8 cellular contexts compared by ENCODE assay signal in genomic region chr2:159098815-159099455, GRCh38.
DNase-seq lines count a peak whose midpoint lies in the region; ATAC-seq, FAIRE-seq and TF ChIP-seq lines count a peak whose summit lies in the region.

No MANE protein-coding gene starts in this region.

- no peak for TF ChIP-seq RAD21 in HepG2 (CRISPR knock-in tag; IDR thresholded peaks at IDR 0.05)

- no peak for DNase-seq in activated CD8-positive, alpha-beta T cell treated with anti-CD3 and anti-CD28 coated beads for 36 hours
- DNase-seq in activated CD8-positive, alpha-beta T cell treated with anti-CD3 and anti-CD28 coated beads, Interleukin-2, amount 10 ng/mL, durations not matched to agents 7 days and 5 days: no peak
- no peak for DNase-seq in activated naive CD8-positive, alpha-beta T cell treated with anti-CD3 and anti-CD28 coated beads for 36 hours
- peak; percentile 18 for DNase-seq in HepG2 (ENCODE audit: low spot score)
- DNase-seq in upper lobe of right lung: no peak
- DNase-seq in LoVo (ENCODE audit: low spot score): no peak
- DNase-seq in NCI-H1436 treated with DMSO at 0.1 percent for 48 hours (lab: John Stamatoyannopoulos, UW): no peak
- no peak for DNase-seq in NCI-H774 (lab: John Stamatoyannopoulos, UW)

- no peaks in the 10 kb centered on the region for H4K20me1 ChIP-seq in HepG2 (ENCODE audit: insufficient read depth, low read length)

- in situ Hi-C loops in HepG2 (cut with HindIII; ENCODE audit: extremely low pct_ligation_motif_present, low pct_unique_long_range_greater_than_20kb): no loop called here

- H3K9ac ChIP-seq in HepG2 (ENCODE audit: insufficient read depth, low read depth, low read length): no peak overlapping the region

- no peak for TF ChIP-seq POLR2A in HepG2 (IDR thresholded peaks at IDR 0.05; ENCODE audit: insufficient read depth in 1 of 2, low read depth in 2 of 2, low read length in 2 of 2)

- H3K4me2 ChIP-seq in HepG2 (ENCODE audit: low read depth, low read length): 0 out of 2 replicates have a peak overlapping the region, but pooled peaks have one; percentile 9

- CTCF ChIA-PET in activated CD8-positive, alpha-beta T cell treated with anti-CD3 and anti-CD28 coated beads for 36 hours (lab: Charles Lee): interaction anchor here (1.5 kb wide), 1 partner anchor 10 kb away, joined by 3 read pairs; no protein-coding TSS in a partner anchor
- CTCF ChIA-PET in activated CD8-positive, alpha-beta T cell treated with anti-CD3 and anti-CD28 coated beads, Interleukin-2, amount 10 ng/mL, durations not matched to agents 7 days and 5 days (lab: Charles Lee): no interaction called here
- CTCF ChIA-PET in HepG2 (lab: Yijun Ruan, JAX; ENCODE audit: low intra/inter-chr PET ratio, low total read pairs): no interaction called here

- H3K27ac ChIP-seq in HepG2 (ENCODE audit: extremely low read length, insufficient read depth, low read length) (no peak overlapping the region), upper lobe of right lung (peak overlapping the region; percentile 39)

- intact Hi-C loops in activated CD8-positive, alpha-beta T cell treated with anti-CD3 and anti-CD28 coated beads for 36 hours (cut with micrococcal nuclease): no loop called here
- intact Hi-C loops in HepG2 (cut with micrococcal nuclease; ENCODE audit: unreplicated experiment): loop anchor here (5.0 kb wide), 1 partner anchor 837 kb away; no protein-coding TSS in a partner anchor
- intact Hi-C loops in upper lobe of right lung (cut with DNase I): no loop called here

- peak overlapping the region; percentile 68 for H3K27ac Mint-ChIP-seq in activated CD8-positive, alpha-beta T cell treated with anti-CD3 and anti-CD28 coated beads for 36 hours
- no peak overlapping the region for H3K27ac Mint-ChIP-seq in activated CD8-positive, alpha-beta T cell treated with anti-CD3 and anti-CD28 coated beads, Interleukin-2, amount 10 ng/mL, durations not matched to agents 7 days and 5 days
- peak overlapping the region; percentile 56 for H3K27ac Mint-ChIP-seq in activated naive CD8-positive, alpha-beta T cell treated with anti-CD3 and anti-CD28 coated beads for 36 hours

- H3K9me3 ChIP-seq in HepG2 (ENCODE audit: low read length): peaks cover 14% of the 10 kb centered on the region
- peaks cover 9% of the 10 kb centered on the region for H3K9me3 ChIP-seq in upper lobe of right lung

- ATAC-seq in activated CD8-positive, alpha-beta T cell treated with anti-CD3 and anti-CD28 coated beads for 36 hours: peak; percentile 32
- ATAC-seq in activated CD8-positive, alpha-beta T cell treated with anti-CD3 and anti-CD28 coated beads, Interleukin-2, amount 10 ng/mL, durations not matched to agents 7 days and 5 days: no peak
- ATAC-seq in HepG2: peak; percentile 49; the same call in 2 of the 3 replicates
- no peak for ATAC-seq in upper lobe of right lung

- H3K4me1 Mint-ChIP-seq in activated CD8-positive, alpha-beta T cell treated with anti-CD3 and anti-CD28 coated beads for 36 hours (ENCODE audit: low read depth): peaks cover 21% of the 10 kb centered on the region
- peaks cover 18% of the 10 kb centered on the region for H3K4me1 Mint-ChIP-seq in activated CD8-positive, alpha-beta T cell treated with anti-CD3 and anti-CD28 coated beads, Interleukin-2, amount 10 ng/mL, durations not matched to agents 7 days and 5 days (ENCODE audit: low read depth)
- peaks cover 16% of the 10 kb centered on the region for H3K4me1 Mint-ChIP-seq in activated naive CD8-positive, alpha-beta T cell treated with anti-CD3 and anti-CD28 coated beads for 36 hours

- TF ChIP-seq CTCF in activated CD8-positive, alpha-beta T cell treated with anti-CD3 and anti-CD28 coated beads for 36 hours (IDR thresholded peaks at IDR 0.05): no peak
- no peak for TF ChIP-seq CTCF in HepG2 (CRISPR knock-in tag; IDR thresholded peaks at IDR 0.05)
- TF ChIP-seq CTCF in upper lobe of right lung (IDR thresholded peaks at IDR 0.05): no peak

- POLR2A ChIA-PET in activated CD8-positive, alpha-beta T cell treated with anti-CD3 and anti-CD28 coated beads for 36 hours (lab: Charles Lee): no interaction called here
- POLR2A ChIA-PET in activated CD8-positive, alpha-beta T cell treated with anti-CD3 and anti-CD28 coated beads, Interleukin-2, amount 10 ng/mL, durations not matched to agents 7 days and 5 days (lab: Charles Lee): no interaction called here
- POLR2A ChIA-PET in HepG2 (lab: Yijun Ruan, JAX): no interaction called here

- no peak overlapping the region for H3K4me3 ChIP-seq in HepG2 (replicated peaks in 1 of 3; ENCODE audit: insufficient read depth in 1 of 3, low read depth in 2 of 3, low read length in 3 of 3)
- no peak overlapping the region for H3K4me3 ChIP-seq in upper lobe of right lung

- no peak overlapping the region for H2AFZ ChIP-seq in HepG2 (ENCODE audit: low read length)

- WGBS in HepG2 (ENCODE audit: low lambda C conversion rate): 70% methylated on average over 4 of the region's 4 CpGs

- H3K4me1 ChIP-seq in HepG2 (ENCODE audit: insufficient read depth, low read length) (peaks cover 26% of the 10 kb centered on the region), upper lobe of right lung (peaks cover 36% of the 10 kb centered on the region)

- H3K36me3 ChIP-seq in HepG2 (replicated peaks in 1 of 2; ENCODE audit: control insufficient read depth in 1 of 2, insufficient read depth in 2 of 2, low read length in 2 of 2) (no peaks in the 10 kb centered on the region), upper lobe of right lung (peaks cover 11% of the 10 kb centered on the region)

- no peak overlapping the region for H3K4me3 Mint-ChIP-seq in activated CD8-positive, alpha-beta T cell treated with anti-CD3 and anti-CD28 coated beads for 36 hours
- H3K4me3 Mint-ChIP-seq in activated CD8-positive, alpha-beta T cell treated with anti-CD3 and anti-CD28 coated beads, Interleukin-2, amount 10 ng/mL, durations not matched to agents 7 days and 5 days: no peak overlapping the region
- H3K4me3 Mint-ChIP-seq in activated naive CD8-positive, alpha-beta T cell treated with anti-CD3 and anti-CD28 coated beads for 36 hours: no peak overlapping the region

- TF ChIP-seq EP300 in HepG2 (IDR thresholded peaks at IDR 0.05; ENCODE audit: low read depth in 2 of 2, low read length in 2 of 2) (peak in 1 of 2 experiments; percentile 16; a peak in 1 of 4 replicates), HepG2 (CRISPR knock-in tag; IDR thresholded peaks at IDR 0.05; ENCODE audit: borderline replicate concordance) (no peak)

- H3K9me3 Mint-ChIP-seq in activated CD8-positive, alpha-beta T cell treated with anti-CD3 and anti-CD28 coated beads for 36 hours: peaks cover 14% of the 10 kb centered on the region
- peaks cover 13% of the 10 kb centered on the region for H3K9me3 Mint-ChIP-seq in activated CD8-positive, alpha-beta T cell treated with anti-CD3 and anti-CD28 coated beads, Interleukin-2, amount 10 ng/mL, durations not matched to agents 7 days and 5 days (ENCODE audit: insufficient read depth)
- peaks cover 15% of the 10 kb centered on the region for H3K9me3 Mint-ChIP-seq in activated naive CD8-positive, alpha-beta T cell treated with anti-CD3 and anti-CD28 coated beads for 36 hours

- H3K36me3 Mint-ChIP-seq in activated CD8-positive, alpha-beta T cell treated with anti-CD3 and anti-CD28 coated beads for 36 hours (ENCODE audit: low read depth): peaks cover 14% of the 10 kb centered on the region
- H3K36me3 Mint-ChIP-seq in activated CD8-positive, alpha-beta T cell treated with anti-CD3 and anti-CD28 coated beads, Interleukin-2, amount 10 ng/mL, durations not matched to agents 7 days and 5 days (ENCODE audit: low read depth): peaks cover 9% of the 10 kb centered on the region
- peaks cover 9% of the 10 kb centered on the region for H3K36me3 Mint-ChIP-seq in activated naive CD8-positive, alpha-beta T cell treated with anti-CD3 and anti-CD28 coated beads for 36 hours

- H3K27me3 Mint-ChIP-seq in activated CD8-positive, alpha-beta T cell treated with anti-CD3 and anti-CD28 coated beads for 36 hours: no peaks in the 10 kb centered on the region
- no peaks in the 10 kb centered on the region for H3K27me3 Mint-ChIP-seq in activated CD8-positive, alpha-beta T cell treated with anti-CD3 and anti-CD28 coated beads, Interleukin-2, amount 10 ng/mL, durations not matched to agents 7 days and 5 days (ENCODE audit: low read depth)
- H3K27me3 Mint-ChIP-seq in activated naive CD8-positive, alpha-beta T cell treated with anti-CD3 and anti-CD28 coated beads for 36 hours: no peaks in the 10 kb centered on the region

- peak; percentile 23 for FAIRE-seq in HepG2 (lab: Jason Lieb, UNC)

- no peaks in the 10 kb centered on the region for H3K79me2 ChIP-seq in HepG2 (ENCODE audit: insufficient read depth, low read length)

- no peaks in the 10 kb centered on the region for H3K27me3 ChIP-seq in HepG2 (ENCODE audit: control insufficient read depth in 1 of 2, insufficient read depth in 2 of 2, low read length in 2 of 2)
- no peaks in the 10 kb centered on the region for H3K27me3 ChIP-seq in upper lobe of right lung

- no TSS peak for BruUV-seq in HepG2 (replicated peaks; lab: Mats Ljungman, UMichigan)

TF ChIP-seq in HepG2, 621 proteins besides CTCF, POLR2A, EP300 and RAD21 (continues in another document):
- TF ChIP-seq ZNF710 (CRISPR knock-in tag; IDR thresholded peaks at IDR 0.05; ENCODE audit: borderline replicate concordance): peak; percentile 57; the same call in 1 of the 2 replicates
- 0 out of 2 replicates have a peak, but pooled peaks have one; percentile 14 for TF ChIP-seq RXRB (CRISPR knock-in tag; IDR thresholded peaks at IDR 0.05; ENCODE audit: borderline replicate concordance)
- peak; percentile 61; the same call in 1 of the 2 replicates for TF ChIP-seq ETV5 (CRISPR knock-in tag; IDR thresholded peaks at IDR 0.05; ENCODE audit: borderline replicate concordance)
- peak; percentile 28; the same call in 1 of the 2 replicates for TF ChIP-seq NCOA2 (CRISPR knock-in tag; IDR thresholded peaks at IDR 0.05)

Comparison
In these comparisons a context has a peak if more than half of its experiments do, and no peak if none do; other contexts are left out.
1. ATAC-seq: peak in activated CD8-positive, alpha-beta T cell treated with anti-CD3 and anti-CD28 coated beads for 36 hours (single experiment) and HepG2 (single experiment); none in activated CD8-positive, alpha-beta T cell treated with anti-CD3 and anti-CD28 coated beads, Interleukin-2, amount 10 ng/mL, durations not matched to agents 7 days and 5 days (single experiment) and upper lobe of right lung (single experiment).